1 cellular context compared by ENCODE assay signal in the genomic region with DNA sequence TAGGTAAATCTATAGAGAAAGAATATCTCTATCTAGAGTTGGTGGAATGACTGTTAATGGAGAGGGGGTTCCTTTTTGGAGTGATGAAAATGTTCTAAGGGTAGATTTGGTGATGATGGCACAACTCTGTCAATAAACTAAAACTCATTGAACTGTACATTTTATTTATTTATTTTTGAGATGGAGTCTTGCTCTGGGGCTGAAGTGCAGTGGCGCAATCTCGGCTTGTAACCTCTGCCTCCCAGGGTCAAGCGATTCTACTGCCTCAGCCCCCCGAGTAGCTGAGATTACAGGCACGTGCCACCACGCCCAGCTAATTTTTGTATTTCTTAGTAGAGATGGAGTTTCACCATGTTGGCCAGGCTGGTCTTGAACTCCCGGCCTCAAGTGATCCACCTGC. TPM values are rescaled to one million over a fixed set of nuclear protein-coding genes. Genes with fewer than 3 reads are reported as not detected.
"Had no signal": no experiment of that assay in that cellular context is flagged by ENCODE, and none has a peak within 500 bp of the region (broad histone marks: within the 10 kb centered on the region; RNA-seq: fewer than 3 reads in every experiment).

No MANE protein-coding gene starts in this region.

RNA-seq across cellular contexts. Expression of a gene that starts 3.1 kb away (rescaled TPM):
- total RNA-seq: K562 had no signal
- polyA plus RNA-seq: K562 had no signal
